In the genomic region with DNA sequence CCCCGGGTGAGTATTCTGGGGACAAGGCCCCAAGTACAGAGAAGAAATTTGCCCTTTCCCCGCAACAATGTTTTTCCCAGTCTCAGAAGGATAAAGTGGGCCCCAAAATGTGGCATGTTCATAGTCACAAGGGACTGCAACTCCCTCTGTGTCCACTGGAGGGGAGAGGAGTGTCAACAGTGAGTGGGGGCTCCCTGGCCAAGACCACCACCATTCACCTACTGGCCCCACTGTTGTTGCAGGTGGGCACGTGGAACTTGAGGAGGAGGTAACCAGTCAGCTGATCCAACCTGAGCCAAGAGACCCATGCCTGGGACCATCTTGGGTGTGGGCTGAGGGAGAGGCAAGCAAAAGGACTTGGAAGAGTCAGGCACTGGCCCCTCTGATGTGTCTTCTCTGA, we compare ENCODE assay signal across 8 cellular contexts. TPM values are rescaled to one million over a fixed set of nuclear protein-coding genes. Genes with fewer than 3 reads are reported as not detected.
A peak's percentile ranks its signal among the peaks of the same experiment; 100 is the strongest.
DNase-seq lines count a peak whose midpoint lies in the region; ATAC-seq and TF ChIP-seq lines count a peak whose summit lies in the region.

No MANE protein-coding gene starts in this region.

- DNase-seq in activated CD8-positive, alpha-beta memory T cell treated with anti-CD3 and anti-CD28 coated beads for 24 hours = peak; percentile 71
- no peak for DNase-seq in activated CD8-positive, alpha-beta memory T cell treated with anti-CD3 and anti-CD28 coated beads, Interleukin-2, amount 50 U/mL, for 48 hours
- peak; percentile 57 for DNase-seq in LHCN-M2 (ENCODE audit: low read depth)
- DNase-seq in activated T-cell treated with anti-CD3 and anti-CD28 coated beads, Interleukin-2, amount 50 U/mL, for 24 hours = peak; percentile 54
- DNase-seq in fibroblast of the aortic adventitia (ENCODE audit: low read depth) = peak; percentile 37
- peak; percentile 40 for DNase-seq in neural crest cell (ENCODE audit: low read depth, low spot score)

- H3K4me3 Mint-ChIP-seq in activated T-cell treated with anti-CD3 and anti-CD28 coated beads, Interleukin-2, amount 50 U/mL, for 24 hours = no peak overlapping the region
- H3K4me3 Mint-ChIP-seq in neural crest cell = no peak overlapping the region

- H3K4me3 ChIP-seq in fibroblast of the aortic adventitia (ENCODE audit: low read depth, low read length) = peak overlapping the region; percentile 69

- H3K9me3 Mint-ChIP-seq in activated T-cell treated with anti-CD3 and anti-CD28 coated beads, Interleukin-2, amount 50 U/mL, for 24 hours = no peaks in the 10 kb centered on the region
- H3K9me3 Mint-ChIP-seq in neural crest cell = no peaks in the 10 kb centered on the region

- H3K36me3 Mint-ChIP-seq in activated T-cell treated with anti-CD3 and anti-CD28 coated beads, Interleukin-2, amount 50 U/mL, for 24 hours (ENCODE audit: low read depth) = peaks cover 43% of the 10 kb centered on the region
- peaks cover 12% of the 10 kb centered on the region for H3K36me3 Mint-ChIP-seq in neural crest cell (ENCODE audit: low read depth)

- H3K4me1 Mint-ChIP-seq in activated T-cell treated with anti-CD3 and anti-CD28 coated beads, Interleukin-2, amount 50 U/mL, for 24 hours (ENCODE audit: low read depth) = peaks cover 19% of the 10 kb centered on the region
- H3K4me1 Mint-ChIP-seq in neural crest cell = peaks cover 5% of the 10 kb centered on the region

- no peak overlapping the region for H3K27ac Mint-ChIP-seq in activated T-cell treated with anti-CD3 and anti-CD28 coated beads, Interleukin-2, amount 50 U/mL, for 24 hours
- peak overlapping the region; percentile 79 for H3K27ac Mint-ChIP-seq in neural crest cell (ENCODE audit: unreplicated experiment)

- ATAC-seq in HG02763 (IDR thresholded peaks at IDR 0.05; ENCODE audit: unreplicated experiment) (no peak), HG02870 (IDR thresholded peaks at IDR 0.05; ENCODE audit: unreplicated experiment) (no peak)

- TF ChIP-seq CTCF in fibroblast of the aortic adventitia (IDR thresholded peaks at IDR 0.05; ENCODE audit: insufficient read depth, low read length) (peak; percentile 78), neural crest cell (conservative IDR thresholded peaks at IDR 0.05) (peak; percentile 65)

- no peaks in the 10 kb centered on the region for H3K27me3 Mint-ChIP-seq in activated T-cell treated with anti-CD3 and anti-CD28 coated beads, Interleukin-2, amount 50 U/mL, for 24 hours
- no peaks in the 10 kb centered on the region for H3K27me3 Mint-ChIP-seq in neural crest cell (ENCODE audit: low read depth)

RNA-seq across cellular contexts. Expression of a gene that starts 0.8 kb away (rescaled TPM):
- total RNA-seq in LHCN-M2 (2014; rRNA removed) = 2.4 and 5.6 TPM in 2 replicates
- 8.6 TPM for polyA plus RNA-seq in LHCN-M2 (2012)
- 5.2 and 8.3 TPM in 2 replicates for total RNA-seq in fibroblast of the aortic adventitia (ENCODE audit: low replicate concordance)
- 4.5 TPM in 2 replicates for total RNA-seq in neural crest cell

RNA-seq across cellular contexts. Expression of a gene that starts 12.7 kb away (rescaled TPM):
- total RNA-seq in LHCN-M2 (2014; rRNA removed) (44.1 and 49.4 TPM in 2 replicates), fibroblast of the aortic adventitia (ENCODE audit: low replicate concordance) (6.4 and 24.6 TPM in 2 replicates), neural crest cell (35.1 and 38.7 TPM in 2 replicates)
- polyA plus RNA-seq in LHCN-M2 (2012) = 58.1 TPM

RNA-seq across cellular contexts. Expression of a gene that starts 22.2 kb away (rescaled TPM):
- total RNA-seq in LHCN-M2 (2014; rRNA removed) = 36.5 and 43.6 TPM in 2 replicates
- 32.1 TPM for polyA plus RNA-seq in LHCN-M2 (2012)
- 58.6 and 163 TPM in 2 replicates for total RNA-seq in fibroblast of the aortic adventitia (ENCODE audit: low replicate concordance)
- total RNA-seq in neural crest cell = 38.4 and 38.5 TPM in 2 replicates

RNA-seq across cellular contexts. Expression of a gene that starts 22.3 kb away (rescaled TPM):
- 10.4 and 13.3 TPM in 2 replicates for total RNA-seq in LHCN-M2 (2014; rRNA removed)
- polyA plus RNA-seq in LHCN-M2 (2012) = 14.4 TPM
- total RNA-seq in fibroblast of the aortic adventitia (ENCODE audit: low replicate concordance) = 17.3 and 33.5 TPM in 2 replicates
- total RNA-seq in neural crest cell = 12.5 and 13.4 TPM in 2 replicates

RNA-seq across cellular contexts. Expression of a gene that starts 39.5 kb away (rescaled TPM):
- total RNA-seq in LHCN-M2 (2014; rRNA removed) (1.5 and 2.3 TPM in 2 replicates), fibroblast of the aortic adventitia (ENCODE audit: low replicate concordance) (3.2 and 3.9 TPM in 2 replicates), neural crest cell (0.07 and 0.11 TPM in 2 replicates)
- polyA plus RNA-seq in LHCN-M2 (2012) = 1.1 TPM
